14 cellular contexts compared by ENCODE assay signal in genomic region chr14:21258889-21259787, GRCh38. TPM values are rescaled to one million over a fixed set of nuclear protein-coding genes. Genes with fewer than 3 reads are reported as not detected.
DNase-seq lines count a peak whose midpoint lies in the region; ATAC-seq, FAIRE-seq and TF ChIP-seq lines count a peak whose summit lies in the region.
"Had no signal": no experiment of that assay in that cellular context is flagged by ENCODE, and none has a peak within 500 bp of the region (broad histone marks: within the 10 kb centered on the region; RNA-seq: fewer than 3 reads in every experiment).

No MANE protein-coding gene starts in this region.

- H3K9ac ChIP-seq in HepG2 (ENCODE audit: insufficient read depth, low read depth, low read length) (no peak overlapping the region), iPS-18a (ENCODE audit: low read length) (peak overlapping the region; percentile 10)

- H4K20me1 ChIP-seq in HepG2 (ENCODE audit: insufficient read depth, low read length), result peaks cover 97% of the 10 kb centered on the region

- H3K4me3 Mint-ChIP-seq in activated CD4-positive, alpha-beta memory T cell treated with anti-CD3 and anti-CD28 coated beads, Interleukin-2, amount 10 ng/mL, durations not matched to agents 7 days and 5 days, result peak overlapping the region; percentile 1

- DNase-seq in HepG2 (ENCODE audit: low spot score) (no peak), right lobe of liver (no peak), globus pallidus (ENCODE audit: low spot score) (no peak), activated gamma-delta T cell treated with Interleukin-2 at 50 U/mL for 16 hours (no peak), NCI-H2171 treated with DMSO at 0.1 percent for 48 hours (lab: John Stamatoyannopoulos, UW) (no peak)
- DNase-seq in activated CD4-positive, alpha-beta memory T cell treated with anti-CD3 and anti-CD28 coated beads, Interleukin-2, amount 10 ng/mL, durations not matched to agents 7 days and 5 days, result no peak
- DNase-seq: NCI-H2227 treated with DMSO at 0.1 percent for 48 hours had no signal

- 95% methylated on average over 5 of the region's 5 CpGs for WGBS in HepG2 (ENCODE audit: low lambda C conversion rate)
- 80% methylated on average over 5 of the region's 5 CpGs for WGBS in right lobe of liver (ENCODE audit: insufficient coverage, low coverage, low lambda C conversion rate, missing lambda C conversion rate)

- FAIRE-seq in HepG2 (lab: Jason Lieb, UNC), result no peak
- FAIRE-seq: colon, keratinocyte had no signal

- CTCF ChIA-PET in HepG2 (lab: Yijun Ruan, JAX; ENCODE audit: low intra/inter-chr PET ratio, low total read pairs), result no interaction called here
- CTCF ChIA-PET in activated CD4-positive, alpha-beta memory T cell treated with anti-CD3 and anti-CD28 coated beads, Interleukin-2, amount 10 ng/mL, durations not matched to agents 7 days and 5 days (lab: Charles Lee), result interaction anchor here (1.3 kb wide), 1 partner anchor 17 kb away, joined by 3 read pairs; no protein-coding TSS in a partner anchor

- H3K36me3 Mint-ChIP-seq in activated CD4-positive, alpha-beta memory T cell treated with anti-CD3 and anti-CD28 coated beads, Interleukin-2, amount 10 ng/mL, durations not matched to agents 7 days and 5 days (ENCODE audit: low read depth), result peaks cover 82% of the 10 kb centered on the region

- H3K9me3 ChIP-seq in HepG2 (ENCODE audit: low read length) (no peaks in the 10 kb centered on the region), right lobe of liver (no peaks in the 10 kb centered on the region), iPS-18a (ENCODE audit: control insufficient read depth, low read depth, low read length) (no peaks in the 10 kb centered on the region)

- H3K4me1 Mint-ChIP-seq in activated CD4-positive, alpha-beta memory T cell treated with anti-CD3 and anti-CD28 coated beads, Interleukin-2, amount 10 ng/mL, durations not matched to agents 7 days and 5 days, result peaks cover 82% of the 10 kb centered on the region

- no peaks in the 10 kb centered on the region for H3K27me3 Mint-ChIP-seq in activated CD4-positive, alpha-beta memory T cell treated with anti-CD3 and anti-CD28 coated beads, Interleukin-2, amount 10 ng/mL, durations not matched to agents 7 days and 5 days

- in situ Hi-C loops in HepG2 (cut with HindIII; ENCODE audit: extremely low pct_ligation_motif_present, low pct_unique_long_range_greater_than_20kb), result no loop called here

- TF ChIP-seq EP300 in HepG2 (IDR thresholded peaks at IDR 0.05; ENCODE audit: low read depth in 2 of 2, low read length in 2 of 2), result no peak
- no peak for TF ChIP-seq EP300 in HepG2 (CRISPR knock-in tag; IDR thresholded peaks at IDR 0.05; ENCODE audit: borderline replicate concordance)

- peaks cover 98% of the 10 kb centered on the region for H3K79me2 ChIP-seq in HepG2 (ENCODE audit: insufficient read depth, low read length)

- peak overlapping the region; percentile 38 for H3K4me2 ChIP-seq in HepG2 (ENCODE audit: low read depth, low read length)

- H3K27ac Mint-ChIP-seq in activated CD4-positive, alpha-beta memory T cell treated with anti-CD3 and anti-CD28 coated beads, Interleukin-2, amount 10 ng/mL, durations not matched to agents 7 days and 5 days, result peak overlapping the region; percentile 3

- H3K36me3 ChIP-seq in HepG2 (replicated peaks in 1 of 2; ENCODE audit: control insufficient read depth in 1 of 2, insufficient read depth in 2 of 2, low read length in 2 of 2) (peaks cover 26 to 90% of the 10 kb centered on the region in 2 experiments), right lobe of liver (peaks cover 8 to 78% (median 36%) of the 10 kb centered on the region in 4 donors), iPS-18a (ENCODE audit: control insufficient read depth, low read depth, low read length) (peaks cover 89% of the 10 kb centered on the region)

- POLR2A ChIA-PET in HepG2 (lab: Yijun Ruan, JAX), result interaction anchor here (1.0 kb wide), 2 partner anchors 9 to 50 kb away, joined by 3 to 4 read pairs; no protein-coding TSS in a partner anchor
- POLR2A ChIA-PET in activated CD4-positive, alpha-beta memory T cell treated with anti-CD3 and anti-CD28 coated beads, Interleukin-2, amount 10 ng/mL, durations not matched to agents 7 days and 5 days (lab: Charles Lee), result interaction anchor here (7.7 kb wide), 1 partner anchor 14 kb away, joined by 61 read pairs; no protein-coding TSS in a partner anchor

- H3K4me3 ChIP-seq in HepG2 (replicated peaks in 1 of 3; ENCODE audit: insufficient read depth in 1 of 3, low read depth in 2 of 3, low read length in 3 of 3) (peak overlapping the region in 1 of 3 experiments; percentile 0; a peak in 1 of 6 replicates), right lobe of liver (no peak overlapping the region), iPS-18a (ENCODE audit: low read length) (peak overlapping the region; percentile 18)

- no peak overlapping the region for H2AFZ ChIP-seq in HepG2 (ENCODE audit: low read length)

- TF ChIP-seq POLR2A in HepG2 (IDR thresholded peaks at IDR 0.05; ENCODE audit: insufficient read depth in 1 of 2, low read depth in 2 of 2, low read length in 2 of 2), result peak in 1 of 2 experiments; percentile 62
- no peak for TF ChIP-seq POLR2A in right lobe of liver (IDR thresholded peaks at IDR 0.05)

- no peak; the same call in 1 of the 3 replicates for ATAC-seq in HepG2
- no peak for ATAC-seq in right lobe of liver
- no peak for ATAC-seq in HG03520 (IDR thresholded peaks at IDR 0.05; ENCODE audit: unreplicated experiment)

- H3K27ac ChIP-seq in HepG2 (ENCODE audit: extremely low read length, insufficient read depth, low read length) (no peak overlapping the region), right lobe of liver (no peak overlapping the region), iPS-18a (ENCODE audit: low read length) (no peak overlapping the region)
- H3K27ac ChIP-seq: RWPE1 had no signal

- TF ChIP-seq CTCF in HepG2 (CRISPR knock-in tag; IDR thresholded peaks at IDR 0.05) (no peak), right lobe of liver (IDR thresholded peaks at IDR 0.05) (no peak)

- H3K9me3 Mint-ChIP-seq in activated CD4-positive, alpha-beta memory T cell treated with anti-CD3 and anti-CD28 coated beads, Interleukin-2, amount 10 ng/mL, durations not matched to agents 7 days and 5 days, result no peaks in the 10 kb centered on the region

- H3K27me3 ChIP-seq in HepG2 (ENCODE audit: control insufficient read depth in 1 of 2, insufficient read depth in 2 of 2, low read length in 2 of 2), result no peaks in the 10 kb centered on the region
- H3K27me3 ChIP-seq in right lobe of liver, result no peaks in the 10 kb centered on the region
- H3K27me3 ChIP-seq in iPS-18a (ENCODE audit: control insufficient read depth, insufficient read depth, low read length), result no peaks in the 10 kb centered on the region

- H3K4me1 ChIP-seq in HepG2 (ENCODE audit: insufficient read depth, low read length) (peaks cover 95% of the 10 kb centered on the region), right lobe of liver (peaks cover 0 to 76% (median 26%) of the 10 kb centered on the region in 4 donors), iPS-18a (ENCODE audit: control insufficient read depth, low read depth, low read length) (peaks cover 7% of the 10 kb centered on the region)

- intact Hi-C loops in HepG2 (cut with micrococcal nuclease; ENCODE audit: unreplicated experiment), result no loop called here
- intact Hi-C loops in right lobe of liver (cut with DNase I), result loop anchor here in 1 of 2 donors (10.0 kb wide), 1 partner anchor 54 kb away; no protein-coding TSS in a partner anchor

- TSS peak; percentile 10 for BruUV-seq in HepG2 (replicated peaks; lab: Mats Ljungman, UMichigan)

- peak; percentile 14; the same call in 1 of the 2 replicates for TF ChIP-seq RAD21 in HepG2 (CRISPR knock-in tag; IDR thresholded peaks at IDR 0.05)

RNA-seq across cellular contexts. Expression of gene HNRNPC, which starts 10.1 kb away (rescaled TPM):
- total RNA-seq in HepG2 (2016; rRNA removed; fragmentation: Illumina TruSeq; extraction: Trizol) (1,099 and 1,563 TPM in 2 replicates), right lobe of liver (100 to 1,000 TPM; 170 to 247 (median 229) TPM)
- total RNA-seq in HepG2 (2016; cell fraction: cytosol; rRNA removed; fragmentation: Illumina TruSeq; extraction: Trizol; ENCODE audit: low read depth), result 272 and 305 TPM in 2 replicates
- total RNA-seq in HepG2 (2016; cell fraction: insoluble cytoplasmic fraction; rRNA removed; fragmentation: Illumina TruSeq; extraction: Trizol), result 1,110 and 1,631 TPM in 2 replicates
- total RNA-seq in HepG2 (2016; cell fraction: membrane; rRNA removed; fragmentation: Illumina TruSeq; extraction: Trizol), result 374 and 422 TPM in 2 replicates
- total RNA-seq in HepG2 (2016; cell fraction: nucleus; rRNA removed; fragmentation: Illumina TruSeq; extraction: Trizol), result 741 and 752 TPM in 2 replicates
- polyA plus RNA-seq in HepG2 (2011; rRNA removed), result 577 and 628 TPM in 2 replicates
- 344 and 442 TPM in 2 replicates for polyA plus RNA-seq in HepG2 (2011; cell fraction: cytosol; rRNA removed)
- polyA plus RNA-seq in HepG2 (2011; cell fraction: nucleus; rRNA removed), result 155 and 197 TPM in 2 replicates
- polyA plus RNA-seq in HepG2 (2012), result 523 and 611 TPM in 2 replicates
- 145 and 154 TPM in 2 replicates for polyA plus RNA-seq in HepG2 (2016; cell fraction: cytosol; fragmentation: Illumina TruSeq; extraction: Trizol; ENCODE audit: low read depth)
- 1,519 and 1,675 TPM in 2 replicates for polyA plus RNA-seq in HepG2 (2016; cell fraction: insoluble cytoplasmic fraction; fragmentation: Illumina TruSeq; extraction: Trizol; ENCODE audit: low read depth)
- polyA plus RNA-seq in HepG2 (2016; cell fraction: membrane; fragmentation: Illumina TruSeq; extraction: Trizol; ENCODE audit: low read depth), result 281 and 312 TPM in 2 replicates
- polyA plus RNA-seq in HepG2 (2016; cell fraction: nucleus; fragmentation: Illumina TruSeq; extraction: Trizol; ENCODE audit: insufficient read depth, low read depth), result 695 and 708 TPM in 2 replicates
- polyA minus RNA-seq in HepG2 (2011; rRNA and poly(A)+ RNA removed; ENCODE audit: low replicate concordance), result 720 and 1,084 TPM in 2 replicates
- polyA minus RNA-seq in HepG2 (2011; cell fraction: cytosol; rRNA and poly(A)+ RNA removed), result 262 and 282 TPM in 2 replicates
- 891 and 939 TPM in 2 replicates for polyA minus RNA-seq in HepG2 (2011; cell fraction: nucleus; rRNA and poly(A)+ RNA removed)
- total RNA-seq in activated CD4-positive, alpha-beta memory T cell treated with anti-CD3 and anti-CD28 coated beads, Interleukin-2, amount 10 ng/mL, durations not matched to agents 7 days and 5 days, result 100 to 1,000 TPM; 689 to 710 TPM

RNA-seq across cellular contexts. Expression of gene RPGRIP1, which starts 20.7 kb away (rescaled TPM):
- total RNA-seq in HepG2 (2016; rRNA removed; fragmentation: Illumina TruSeq; extraction: Trizol) (0.10 and 0.13 TPM in 2 replicates), right lobe of liver (1 to 10 TPM in 3 of 6 experiments, under 1 TPM in 3; 0.22 to 1.8 (median 1.0) TPM)
- total RNA-seq in HepG2 (2016; cell fraction: cytosol; rRNA removed; fragmentation: Illumina TruSeq; extraction: Trizol; ENCODE audit: low read depth), result 0.09 TPM in 1 of 2 replicates, not detected in the other
- 0.48 and 0.67 TPM in 2 replicates for total RNA-seq in HepG2 (2016; cell fraction: insoluble cytoplasmic fraction; rRNA removed; fragmentation: Illumina TruSeq; extraction: Trizol)
- 0.15 and 0.17 TPM in 2 replicates for total RNA-seq in HepG2 (2016; cell fraction: membrane; rRNA removed; fragmentation: Illumina TruSeq; extraction: Trizol)
- 0.22 and 0.50 TPM in 2 replicates for total RNA-seq in HepG2 (2016; cell fraction: nucleus; rRNA removed; fragmentation: Illumina TruSeq; extraction: Trizol)
- 0.47 and 1.1 TPM in 2 replicates for polyA plus RNA-seq in HepG2 (2011; rRNA removed)
- polyA plus RNA-seq in HepG2 (2011; cell fraction: cytosol; rRNA removed), result 0.14 and 0.17 TPM in 2 replicates
- polyA plus RNA-seq in HepG2 (2011; cell fraction: nucleus; rRNA removed), result 0.58 and 1.4 TPM in 2 replicates
- 0.57 and 0.58 TPM in 2 replicates for polyA plus RNA-seq in HepG2 (2012)
- polyA plus RNA-seq in HepG2 (2016; cell fraction: cytosol; fragmentation: Illumina TruSeq; extraction: Trizol; ENCODE audit: low read depth), result not detected in 2 replicates
- polyA plus RNA-seq in HepG2 (2016; cell fraction: insoluble cytoplasmic fraction; fragmentation: Illumina TruSeq; extraction: Trizol; ENCODE audit: low read depth), result 0.07 and 0.12 TPM in 2 replicates
- polyA plus RNA-seq in HepG2 (2016; cell fraction: membrane; fragmentation: Illumina TruSeq; extraction: Trizol; ENCODE audit: low read depth), result 0.08 TPM in 1 of 2 replicates, not detected in the other
- polyA plus RNA-seq in HepG2 (2016; cell fraction: nucleus; fragmentation: Illumina TruSeq; extraction: Trizol; ENCODE audit: insufficient read depth, low read depth), result 0.47 and 1.6 TPM in 2 replicates
- polyA minus RNA-seq in HepG2 (2011; rRNA and poly(A)+ RNA removed; ENCODE audit: low replicate concordance), result 0.26 TPM in 1 of 2 replicates, not detected in the other
- 0.53 TPM in 1 of 2 replicates, not detected in the other for polyA minus RNA-seq in HepG2 (2011; cell fraction: cytosol; rRNA and poly(A)+ RNA removed)
- 0.64 and 4.0 TPM in 2 replicates for polyA minus RNA-seq in HepG2 (2011; cell fraction: nucleus; rRNA and poly(A)+ RNA removed)
- total RNA-seq in activated CD4-positive, alpha-beta memory T cell treated with anti-CD3 and anti-CD28 coated beads, Interleukin-2, amount 10 ng/mL, durations not matched to agents 7 days and 5 days, result not detected
- polyA plus RNA-seq: BJ, neural cell had no signal
